4 cellular contexts compared by ENCODE assay signal in the genomic region with DNA sequence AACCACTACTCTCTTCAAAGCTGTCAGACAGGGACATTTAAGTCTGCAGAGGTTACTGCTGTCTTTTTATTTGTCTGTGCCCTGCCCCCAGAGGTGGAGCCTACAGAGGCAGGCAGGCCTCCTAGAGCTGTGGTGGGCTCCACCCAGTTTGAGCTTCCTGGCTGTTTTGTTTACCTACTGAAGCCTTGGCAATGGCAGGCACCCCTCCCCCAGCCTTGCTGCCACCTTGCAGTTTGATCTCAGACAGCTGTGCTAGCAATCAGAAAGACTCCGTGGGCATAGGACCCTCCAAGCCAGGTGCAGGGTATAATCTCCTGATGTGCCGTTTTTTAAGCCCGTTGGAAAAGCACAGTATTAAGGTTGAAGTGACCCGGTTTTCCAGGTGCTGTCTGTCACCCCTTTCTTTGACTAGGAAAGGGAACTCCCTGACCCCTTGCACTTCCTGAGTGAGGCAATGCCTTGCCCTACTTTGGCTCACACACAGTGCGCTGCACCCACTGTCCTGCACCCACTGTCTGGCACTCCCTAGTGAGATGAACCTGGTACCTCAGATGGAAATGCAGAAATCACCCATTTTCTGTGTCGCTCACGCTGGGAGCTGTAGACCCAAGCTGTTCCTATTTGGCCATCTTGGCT. TPM values are rescaled to one million over a fixed set of nuclear protein-coding genes. Genes with fewer than 3 reads are reported as not detected.
"Had no signal": no experiment of that assay in that cellular context is flagged by ENCODE, and none has a peak within 500 bp of the region (broad histone marks: within the 10 kb centered on the region; RNA-seq: fewer than 3 reads in every experiment).

No MANE protein-coding gene starts in this region.

RNA-seq across cellular contexts. Expression of gene GIMAP4, which starts 12.9 kb away (rescaled TPM):
- total RNA-seq: foreskin keratinocyte, osteoblast had no signal
- polyA plus RNA-seq: foreskin keratinocyte, neural cell had no signal

RNA-seq across cellular contexts. Expression of gene GIMAP6, which starts 52.1 kb away (rescaled TPM):
- total RNA-seq: foreskin keratinocyte, kidney epithelial cell had no signal
- polyA plus RNA-seq: foreskin keratinocyte, neural cell had no signal
